In genomic region chr6:163579880-163580295, GRCh38 we compare ENCODE assay signal across 12 cellular contexts.
A peak's percentile ranks its signal among the peaks of the same experiment; 100 is the strongest.
DNase-seq lines count a peak whose midpoint lies in the region; ATAC-seq and TF ChIP-seq lines count a peak whose summit lies in the region.
"Had no signal": no experiment of that assay in that cellular context is flagged by ENCODE, and none has a peak within 500 bp of the region (broad histone marks: within the 10 kb centered on the region; RNA-seq: fewer than 3 reads in every experiment).

No MANE protein-coding gene starts in this region.

- peaks cover 3% of the 10 kb centered on the region for H3K9me3 Mint-ChIP-seq in neural progenitor cell

- H3K4me2 ChIP-seq in neural progenitor cell: no peak overlapping the region

- ATAC-seq in esophagus mucosa (peak; percentile 55), T-helper 17 cell (no peak)

- POLR2A ChIA-PET in BJ (lab: Charles Lee): no interaction called here

- H3K27me3 Mint-ChIP-seq in neural progenitor cell (ENCODE audit: insufficient read depth, low read depth) (peaks cover 7% of the 10 kb centered on the region), T-helper 17 cell (peaks cover 4% of the 10 kb centered on the region)

- H3K27me3 ChIP-seq in BJ (ENCODE audit: control insufficient read depth, insufficient read depth, low read length): no peaks in the 10 kb centered on the region
- no peaks in the 10 kb centered on the region for H3K27me3 ChIP-seq in neural progenitor cell
- H3K27me3 ChIP-seq: SJCRH30, uterus had no signal

- H3K4me1 Mint-ChIP-seq in neural progenitor cell (peaks cover 20% of the 10 kb centered on the region), T-helper 17 cell (peaks cover 3% of the 10 kb centered on the region)

- H3K36me3 ChIP-seq in BJ (ENCODE audit: control insufficient read depth, insufficient read depth, low read length): no peaks in the 10 kb centered on the region
- H3K36me3 ChIP-seq in neural progenitor cell: no peaks in the 10 kb centered on the region
- H3K36me3 ChIP-seq: uterus had no signal

- DNase-seq in BJ (ENCODE audit: low read depth) (no peak), NCI-H69 (lab: John Stamatoyannopoulos, UW) (peak; percentile 43), neural progenitor cell (ENCODE audit: low spot score) (peak; percentile 39), dermis blood vessel endothelial cell (no peak), T-helper 17 cell (no peak), cortex of kidney (lab: John Stamatoyannopoulos, UW) (no peak)
- DNase-seq in stimulated activated CD4-positive, alpha-beta T cell treated with anti-CD3 and anti-CD28 coated beads, Interleukin-1b, Interleukin-23, amount 100 ng/mL, for 48 hours: no peak
- DNase-seq: activated CD4-positive, alpha-beta T cell treated with anti-CD3 and anti-CD28 coated beads for 1 hour; activated naive CD4-positive, alpha-beta T cell treated with Interleukin-2 at 50 U/mL for 16 hours; uterus had no signal

- H3K79me2 ChIP-seq in neural progenitor cell (ENCODE audit: low read depth): no peaks in the 10 kb centered on the region

- H3K27ac ChIP-seq in neural progenitor cell: no peak overlapping the region
- H3K27ac ChIP-seq: SJCRH30, uterus had no signal

- peaks cover 19% of the 10 kb centered on the region for H3K4me1 ChIP-seq in neural progenitor cell
- H3K4me1 ChIP-seq: uterus had no signal

- no peak overlapping the region for H3K27ac Mint-ChIP-seq in neural progenitor cell
- H3K27ac Mint-ChIP-seq in T-helper 17 cell: no peak overlapping the region

- H2AFZ ChIP-seq in neural progenitor cell (replicated peaks): no peak overlapping the region

- H3K9me3 ChIP-seq in neural progenitor cell (ENCODE audit: low read depth) (no peaks in the 10 kb centered on the region), T-helper 17 cell (ENCODE audit: control insufficient read depth, low read length, poor library complexity, severe bottlenecking) (no peaks in the 10 kb centered on the region)
- H3K9me3 ChIP-seq: SJCRH30, uterus had no signal

- no peaks in the 10 kb centered on the region for H4K20me1 ChIP-seq in neural progenitor cell (ENCODE audit: low read depth)

- H3K4me3 ChIP-seq in BJ (ENCODE audit: low read depth, low read length) (no peak overlapping the region), neural progenitor cell (no peak overlapping the region)
- H3K4me3 ChIP-seq: SJCRH30, uterus had no signal

- H3K4me3 Mint-ChIP-seq in neural progenitor cell (no peak overlapping the region), T-helper 17 cell (no peak overlapping the region)

- H3K36me3 Mint-ChIP-seq in neural progenitor cell: peaks cover 9% of the 10 kb centered on the region
- peaks cover 2% of the 10 kb centered on the region for H3K36me3 Mint-ChIP-seq in T-helper 17 cell (ENCODE audit: low read depth)

- CTCF ChIA-PET in BJ (lab: Yijun Ruan, JAX): interaction anchor here (1.8 kb wide), 1 partner anchor 25 kb away, joined by 4 read pairs; no protein-coding TSS in a partner anchor

- no peak overlapping the region for H3K9ac ChIP-seq in neural progenitor cell

- peak; percentile 13; the same call in 1 of the 2 replicates for TF ChIP-seq CTCF in BJ (IDR thresholded peaks at IDR 0.05; ENCODE audit: insufficient read depth, low read depth, low read length)
- peak; percentile 30 for TF ChIP-seq CTCF in neural progenitor cell (IDR thresholded peaks at IDR 0.05)

- H3F3A ChIP-seq in neural progenitor cell (ENCODE audit: low read depth): peaks cover 22% of the 10 kb centered on the region

Comparison
In these comparisons a context has a peak if more than half of its experiments do, and no peak if none do; other contexts are left out.
1. DNase-seq: peak in NCI-H69 (single experiment) and neural progenitor cell (single experiment); none in BJ (single experiment), dermis blood vessel endothelial cell (single experiment), T-helper 17 cell (0 of 3), stimulated activated CD4-positive, alpha-beta T cell treated with anti-CD3 and anti-CD28 coated beads, Interleukin-1b, Interleukin-23, amount 100 ng/mL, for 48 hours (single experiment) and cortex of kidney (single experiment).